Comparison of ENCODE assay signal across 15 cellular contexts in genomic region chr14:49019467-49020100, GRCh38.
DNase-seq lines count a peak whose midpoint lies in the region; ATAC-seq, FAIRE-seq and TF ChIP-seq lines count a peak whose summit lies in the region.
"Had no signal": no experiment of that assay in that cellular context is flagged by ENCODE, and none has a peak within 500 bp of the region (broad histone marks: within the 10 kb centered on the region; RNA-seq: fewer than 3 reads in every experiment).

No MANE protein-coding gene starts in this region.

- H3K36me3 ChIP-seq in OCI-LY7 (ENCODE audit: insufficient read depth, low read length) = no peaks in the 10 kb centered on the region
- no peaks in the 10 kb centered on the region for H3K36me3 ChIP-seq in tibial nerve
- no peaks in the 10 kb centered on the region for H3K36me3 ChIP-seq in colonic mucosa
- H3K36me3 ChIP-seq: spleen had no signal

- POLR2A ChIA-PET in OCI-LY7 (lab: Charles Lee) = interaction anchor here (0.6 to 1.6 kb wide), 2 partner anchors 9 to 543 kb away, joined by 3 read pairs; no protein-coding TSS in a partner anchor

- no peak overlapping the region; the same call in 1 of the 2 replicates for H2AFZ ChIP-seq in OCI-LY7 (ENCODE audit: low read length)

- FAIRE-seq in GM12892 (lab: Jason Lieb, UNC) = no peak
- FAIRE-seq: A204.1 had no signal

- no peaks in the 10 kb centered on the region for H3K27me3 Mint-ChIP-seq in stimulated activated naive CD8-positive, alpha-beta T cell treated with anti-CD3 and anti-CD28 coated beads, Interleukin-15, amount 100 ng/mL, for 72 hours

- H3K9me2 ChIP-seq in OCI-LY7 (ENCODE audit: insufficient read depth, low read length) = no peaks in the 10 kb centered on the region

- CTCF ChIA-PET in OCI-LY7 (lab: Charles Lee; ENCODE audit: unreplicated experiment) = no interaction called here

- H3K27me3 ChIP-seq in tibial nerve (no peaks in the 10 kb centered on the region), colonic mucosa (no peaks in the 10 kb centered on the region)
- H3K27me3 ChIP-seq: spleen had no signal

- no peak overlapping the region for H3K27ac Mint-ChIP-seq in stimulated activated naive CD8-positive, alpha-beta T cell treated with anti-CD3 and anti-CD28 coated beads, Interleukin-15, amount 100 ng/mL, for 72 hours
- H3K27ac Mint-ChIP-seq: type B pancreatic cell had no signal

- H3K4me3 Mint-ChIP-seq in stimulated activated naive CD8-positive, alpha-beta T cell treated with anti-CD3 and anti-CD28 coated beads, Interleukin-15, amount 100 ng/mL, for 72 hours = no peak overlapping the region
- H3K4me3 Mint-ChIP-seq: type B pancreatic cell had no signal

- no peaks in the 10 kb centered on the region for H3K79me2 ChIP-seq in OCI-LY7 (ENCODE audit: insufficient read depth, low read depth, low read length)

- BruUV-seq in OCI-LY7 (replicated peaks; lab: Mats Ljungman, UMichigan) = no TSS peak

- no peak for TF ChIP-seq POLR2A in GM12892 (IDR thresholded peaks at IDR 0.05; ENCODE audit: low read depth, low read length)
- no peak for TF ChIP-seq POLR2A in tibial nerve (IDR thresholded peaks at IDR 0.05)

- H3K9me3 ChIP-seq in OCI-LY7 (ENCODE audit: low read length) (no peaks in the 10 kb centered on the region), tibial nerve (no peaks in the 10 kb centered on the region), colonic mucosa (no peaks in the 10 kb centered on the region)
- H3K9me3 ChIP-seq: spleen had no signal

- H3K4me1 Mint-ChIP-seq in stimulated activated naive CD8-positive, alpha-beta T cell treated with anti-CD3 and anti-CD28 coated beads, Interleukin-15, amount 100 ng/mL, for 72 hours = no peaks in the 10 kb centered on the region

- no peak for ATAC-seq in stimulated activated naive CD8-positive, alpha-beta T cell treated with anti-CD3 and anti-CD28 coated beads, Interleukin-15, Interleukin-2, amounts not matched to agents 100 U/mL and 50 U/mL, for 24 hours
- no peak for ATAC-seq in stimulated activated naive CD8-positive, alpha-beta T cell treated with anti-CD3 and anti-CD28 coated beads, Interleukin-15, amount 100 ng/mL, for 72 hours
- ATAC-seq in HG03097 (IDR thresholded peaks at IDR 0.05; ENCODE audit: low FRiP score, unreplicated experiment) = peak; percentile 76

- DNase-seq in stimulated activated naive CD8-positive, alpha-beta T cell treated with anti-CD3 and anti-CD28 coated beads, Interleukin-15, Interleukin-2, amounts not matched to agents 100 U/mL and 50 U/mL, for 24 hours = peak; percentile 3
- no peak for DNase-seq in stimulated activated naive CD8-positive, alpha-beta T cell treated with anti-CD3 and anti-CD28 coated beads, Interleukin-15, amount 100 ng/mL, for 72 hours
- peak; percentile 64 for DNase-seq in OCI-LY7 (ENCODE audit: low spot score)
- no peak for DNase-seq in kidney tubule cell (ENCODE audit: low spot score)
- DNase-seq in GM12892 (ENCODE audit: insufficient read length) = no peak
- no peak for DNase-seq in tibial nerve (ENCODE audit: low spot score in 2 of 2)
- DNase-seq in colonic mucosa = no peak
- DNase-seq: amniotic stem cell, Calu3, HCEC 1CT, NCI-H2081, spleen had no signal

- H3K27ac ChIP-seq in OCI-LY7 (ENCODE audit: low read depth, low read length, poor library complexity, severe bottlenecking) = peak overlapping the region; percentile 21
- H3K27ac ChIP-seq in tibial nerve = no peak overlapping the region
- H3K27ac ChIP-seq in colonic mucosa = no peak overlapping the region

- H3K9ac ChIP-seq in colonic mucosa (ENCODE audit: low read depth in 2 of 2, low read length in 2 of 2) = no peak overlapping the region

- H4K20me1 ChIP-seq in OCI-LY7 (ENCODE audit: insufficient read depth, low read length) = no peaks in the 10 kb centered on the region

- TF ChIP-seq CTCF in OCI-LY7 (conservative IDR thresholded peaks at IDR 0.05; ENCODE audit: low read length) = no peak
- TF ChIP-seq CTCF in tibial nerve (IDR thresholded peaks at IDR 0.05) = no peak
- no peak for TF ChIP-seq CTCF in colonic mucosa (IDR thresholded peaks at IDR 0.05)

- no peaks in the 10 kb centered on the region for H3K9me3 Mint-ChIP-seq in stimulated activated naive CD8-positive, alpha-beta T cell treated with anti-CD3 and anti-CD28 coated beads, Interleukin-15, amount 100 ng/mL, for 72 hours
- H3K9me3 Mint-ChIP-seq: type B pancreatic cell had no signal

- WGBS in tibial nerve, 2 donors = 36 to 53% methylated on average over 1 of the region's 1 CpG

- peaks cover 22% of the 10 kb centered on the region for H3K4me1 ChIP-seq in OCI-LY7 (ENCODE audit: insufficient read depth, low read length, poor library complexity, severe bottlenecking)
- H3K4me1 ChIP-seq in tibial nerve = no peaks in the 10 kb centered on the region
- no peaks in the 10 kb centered on the region for H3K4me1 ChIP-seq in colonic mucosa

- peak overlapping the region; percentile 53 for H3K4me2 ChIP-seq in OCI-LY7 (ENCODE audit: low read length)

- intact Hi-C loops in OCI-LY7 (cut with micrococcal nuclease; ENCODE audit: unreplicated experiment) (no loop called here), colonic mucosa (cut with DNase I) (no loop called here)

- no peak for TF ChIP-seq EP300 in tibial nerve (IDR thresholded peaks at IDR 0.05)

- H3K4me3 ChIP-seq in OCI-LY7 (ENCODE audit: low read depth, low read length, poor library complexity, severe bottlenecking) = peak overlapping the region; percentile 15
- no peak overlapping the region for H3K4me3 ChIP-seq in tibial nerve
- no peak overlapping the region for H3K4me3 ChIP-seq in colonic mucosa
- H3K4me3 ChIP-seq: spleen had no signal

Comparison
In these comparisons a context has a peak if more than half of its experiments do, and no peak if none do; other contexts are left out.
1. DNase-seq: peak in stimulated activated naive CD8-positive, alpha-beta T cell treated with anti-CD3 and anti-CD28 coated beads, Interleukin-15, Interleukin-2, amounts not matched to agents 100 U/mL and 50 U/mL, for 24 hours (single experiment) and OCI-LY7 (single experiment); none in stimulated activated naive CD8-positive, alpha-beta T cell treated with anti-CD3 and anti-CD28 coated beads, Interleukin-15, amount 100 ng/mL, for 72 hours (0 of 2), kidney tubule cell (single experiment), GM12892 (single experiment), tibial nerve (0 of 2) and colonic mucosa (single experiment).